In genomic region chr18:32091724-32092421, GRCh38 we compare ENCODE assay signal across 1 cellular context.
TF ChIP-seq lines count a peak whose summit lies in the region.

Gene RNF138, plus strand, starts transcription at chr18:32091874. Its CDS starts 903 bp downstream, at chr18:32092777.

TF ChIP-seq in SK-N-SH treated with all-trans-retinoic acid at 6 μM for 48 hours, 23 proteins besides CTCF, POLR2A, EP300 and RAD21 (continued from another document):
- TF ChIP-seq POU6F1 (CRISPR knock-in tag; IDR thresholded peaks at IDR 0.05; ENCODE audit: borderline replicate concordance, low read depth): no peak
